In genomic region chr6:16737926-16738325, GRCh38 we compare ENCODE assay signal across 18 cellular contexts. TPM values are rescaled to one million over a fixed set of nuclear protein-coding genes. Genes with fewer than 3 reads are reported as not detected.
A peak's percentile ranks its signal among the peaks of the same experiment; 100 is the strongest.
DNase-seq lines count a peak whose midpoint lies in the region; ATAC-seq and TF ChIP-seq lines count a peak whose summit lies in the region.
"Had no signal": no experiment of that assay in that cellular context is flagged by ENCODE, and none has a peak within 500 bp of the region (broad histone marks: within the 10 kb centered on the region; RNA-seq: fewer than 3 reads in every experiment).

No MANE protein-coding gene starts in this region.

- H3K4me2 ChIP-seq in osteoblast (ENCODE audit: insufficient read depth, low read length), result peak overlapping the region; percentile 61
- H3K4me2 ChIP-seq: A549, neural progenitor cell had no signal

- no peaks in the 10 kb centered on the region for H3K9me3 Mint-ChIP-seq in dendritic cell treated with granulocyte-macrophage colony-stimulating factor and Interleukin-4, amounts not matched to agents 40 ng/mL and 50 ng/mL, for 4 days
- H3K9me3 Mint-ChIP-seq: activated CD8-positive, alpha-beta T cell treated with anti-CD3 and anti-CD28 coated beads for 36 hours; activated naive CD8-positive, alpha-beta T cell treated with anti-CD3 and anti-CD28 coated beads, Interleukin-2, amount 10 ng/mL, durations not matched to agents 7 days and 5 days; activated T-cell treated with anti-CD3 and anti-CD28 coated beads, Interleukin-2, amount 50 U/mL, for 72 hours; IgD-negative memory B cell; neural progenitor cell had no signal

- no peaks in the 10 kb centered on the region for H4K20me1 ChIP-seq in osteoblast (ENCODE audit: insufficient read depth, low read length)

- H3K36me3 ChIP-seq in left ventricle myocardium inferior, result no peaks in the 10 kb centered on the region
- peaks cover 4% of the 10 kb centered on the region for H3K36me3 ChIP-seq in osteoblast (ENCODE audit: insufficient read depth, low read length)
- H3K36me3 ChIP-seq: neural progenitor cell had no signal

- intact Hi-C loops in left ventricle myocardium inferior (cut with micrococcal nuclease), result no loop called here
- intact Hi-C loops in left cardiac atrium (cut with DNase I), result no loop called here
- intact Hi-C loops in dendritic cell treated with granulocyte-macrophage colony-stimulating factor and Interleukin-4, amounts not matched to agents 40 ng/mL and 50 ng/mL, for 4 days (cut with micrococcal nuclease), result no loop called here

- H3K27ac Mint-ChIP-seq in dendritic cell treated with granulocyte-macrophage colony-stimulating factor and Interleukin-4, amounts not matched to agents 40 ng/mL and 50 ng/mL, for 4 days, result peak overlapping the region; percentile 28
- H3K27ac Mint-ChIP-seq: activated CD8-positive, alpha-beta T cell treated with anti-CD3 and anti-CD28 coated beads for 36 hours; activated naive CD8-positive, alpha-beta T cell treated with anti-CD3 and anti-CD28 coated beads, Interleukin-2, amount 10 ng/mL, durations not matched to agents 7 days and 5 days; activated T-cell treated with anti-CD3 and anti-CD28 coated beads, Interleukin-2, amount 50 U/mL, for 72 hours; neural progenitor cell had no signal

- H3K4me1 ChIP-seq in left ventricle myocardium inferior (peaks cover 87% of the 10 kb centered on the region), osteoblast (ENCODE audit: insufficient read depth, low read length) (peaks cover 61% of the 10 kb centered on the region)
- H3K4me1 ChIP-seq: A549 had no signal

- no peak for ATAC-seq in left cardiac atrium
- no peak for ATAC-seq in GM21576 (IDR thresholded peaks at IDR 0.05; ENCODE audit: unreplicated experiment)
- no peak for ATAC-seq in HG02852 (IDR thresholded peaks at IDR 0.05; ENCODE audit: unreplicated experiment)
- ATAC-seq: A549; activated CD8-positive, alpha-beta T cell treated with anti-CD3 and anti-CD28 coated beads for 36 hours; activated T-cell treated with anti-CD3 and anti-CD28 coated beads, Interleukin-2, amount 50 U/mL, for 72 hours had no signal

- H3K27me3 Mint-ChIP-seq in dendritic cell treated with granulocyte-macrophage colony-stimulating factor and Interleukin-4, amounts not matched to agents 40 ng/mL and 50 ng/mL, for 4 days, result no peaks in the 10 kb centered on the region
- H3K27me3 Mint-ChIP-seq: activated CD8-positive, alpha-beta T cell treated with anti-CD3 and anti-CD28 coated beads for 36 hours; activated naive CD8-positive, alpha-beta T cell treated with anti-CD3 and anti-CD28 coated beads, Interleukin-2, amount 10 ng/mL, durations not matched to agents 7 days and 5 days; IgD-negative memory B cell had no signal

- H3K27ac ChIP-seq in left ventricle myocardium inferior (replicated peaks), result peak overlapping the region; percentile 65
- H3K27ac ChIP-seq in osteoblast (ENCODE audit: low read depth, low read length), result peak overlapping the region; percentile 98
- H3K27ac ChIP-seq: A549, neural progenitor cell had no signal

- peaks cover 70% of the 10 kb centered on the region for H3K4me1 Mint-ChIP-seq in dendritic cell treated with granulocyte-macrophage colony-stimulating factor and Interleukin-4, amounts not matched to agents 40 ng/mL and 50 ng/mL, for 4 days (ENCODE audit: low read depth)

- DNase-seq in left ventricle myocardium inferior, result no peak
- DNase-seq in left cardiac atrium, result no peak
- DNase-seq in osteoblast (ENCODE audit: insufficient read length, low spot score, missing footprints), result no peak
- no peak for DNase-seq in stimulated activated naive CD4-positive, alpha-beta T cell treated with Interleukin-2 at 50 U/mL for 16 hours (lab: John Stamatoyannopoulos, UW)
- no peak for DNase-seq in activated CD4-positive, CD25-positive, alpha-beta regulatory T cell treated with anti-CD3 and anti-CD28 coated beads, Interleukin-2, amount 50 U/mL, for 72 hours
- DNase-seq: activated CD8-positive, alpha-beta T cell treated with anti-CD3 and anti-CD28 coated beads for 36 hours; activated naive CD8-positive, alpha-beta T cell treated with anti-CD3 and anti-CD28 coated beads, Interleukin-2, amount 10 ng/mL, durations not matched to agents 7 days and 5 days; activated T-cell treated with anti-CD3 and anti-CD28 coated beads, Interleukin-2, amount 50 U/mL, for 72 hours; central memory CD4-positive, alpha-beta T cell; NCI-H2029 treated with DMSO at 0.1 percent for 48 hours; NCI-H524 treated with DMSO at 0.1 percent for 48 hours; OCI-M1 had no signal

- H3K4me3 ChIP-seq in left ventricle myocardium inferior (peak overlapping the region; percentile 26), osteoblast (ENCODE audit: insufficient read depth, low read length) (no peak overlapping the region)
- H3K4me3 ChIP-seq: A549, neural progenitor cell had no signal

- peaks cover 82% of the 10 kb centered on the region for H3K36me3 Mint-ChIP-seq in dendritic cell treated with granulocyte-macrophage colony-stimulating factor and Interleukin-4, amounts not matched to agents 40 ng/mL and 50 ng/mL, for 4 days (ENCODE audit: low read depth)
- H3K36me3 Mint-ChIP-seq: neural progenitor cell had no signal

- peaks cover 49% of the 10 kb centered on the region for H3K79me2 ChIP-seq in osteoblast (ENCODE audit: insufficient read depth, low read length)

- no peak overlapping the region for H3K4me3 Mint-ChIP-seq in dendritic cell treated with granulocyte-macrophage colony-stimulating factor and Interleukin-4, amounts not matched to agents 40 ng/mL and 50 ng/mL, for 4 days
- H3K4me3 Mint-ChIP-seq: activated CD8-positive, alpha-beta T cell treated with anti-CD3 and anti-CD28 coated beads for 36 hours; activated naive CD8-positive, alpha-beta T cell treated with anti-CD3 and anti-CD28 coated beads, Interleukin-2, amount 10 ng/mL, durations not matched to agents 7 days and 5 days; IgD-negative memory B cell; neural progenitor cell had no signal

- no peak overlapping the region for H2AFZ ChIP-seq in osteoblast (ENCODE audit: low read length)
- H2AFZ ChIP-seq: neural progenitor cell had no signal

- H3K27me3 ChIP-seq in left ventricle myocardium inferior (ENCODE audit: low read depth) (no peaks in the 10 kb centered on the region), osteoblast (ENCODE audit: insufficient read depth, low read length) (no peaks in the 10 kb centered on the region)
- H3K27me3 ChIP-seq: neural progenitor cell had no signal

- H3K9me3 ChIP-seq in left ventricle myocardium inferior (replicated peaks), result no peaks in the 10 kb centered on the region
- H3K9me3 ChIP-seq in osteoblast (ENCODE audit: low read depth, low read length), result no peaks in the 10 kb centered on the region
- H3K9me3 ChIP-seq: A549 had no signal

- TF ChIP-seq CTCF in left ventricle myocardium inferior (IDR thresholded peaks at IDR 0.05; ENCODE audit: borderline replicate concordance), result no peak
- no peak for TF ChIP-seq CTCF in osteoblast (IDR thresholded peaks at IDR 0.05; ENCODE audit: extremely low read depth, low read depth, low read length)

RNA-seq across cellular contexts. Expression of gene ATXN1, which starts 23.3 kb away (rescaled TPM):
- 41.5 TPM for total RNA-seq in left ventricle myocardium inferior
- total RNA-seq in left cardiac atrium, result 10 to 100 TPM; 34.6 to 36.7 TPM
- 44.2 and 48.5 TPM in 2 replicates for total RNA-seq in osteoblast
